In genomic region chr2:157840568-157841156, GRCh38 we compare ENCODE assay signal across 9 cellular contexts. TPM values are rescaled to one million over a fixed set of nuclear protein-coding genes. Genes with fewer than 3 reads are reported as not detected.
DNase-seq lines count a peak whose midpoint lies in the region; ATAC-seq, FAIRE-seq and TF ChIP-seq lines count a peak whose summit lies in the region.
"Had no signal": no experiment of that assay in that cellular context is flagged by ENCODE, and none has a peak within 500 bp of the region (broad histone marks: within the 10 kb centered on the region; RNA-seq: fewer than 3 reads in every experiment).

No MANE protein-coding gene starts in this region.

- 9 to 35% (median 31%) methylated on average over 10 of the region's 10 CpGs for WGBS in small intestine, 3 donors

- TF ChIP-seq CTCF in brain (conservative IDR thresholded peaks at IDR 0.05), result no peak
- no peak for TF ChIP-seq CTCF in kidney (IDR thresholded peaks at IDR 0.05; ENCODE audit: borderline replicate concordance, extremely low read depth, insufficient read depth)

- peak overlapping the region in 4 of 5 experiments; percentile 30 to 96 (median 90) for H3K27ac Mint-ChIP-seq in brain
- H3K27ac Mint-ChIP-seq in activated T-cell treated with anti-CD3 and anti-CD28 coated beads, Interleukin-2, amount 50 U/mL, for 72 hours, result no peak overlapping the region

- peaks cover 96% of the 10 kb centered on the region for H3K4me1 Mint-ChIP-seq in brain
- H3K4me1 Mint-ChIP-seq in activated T-cell treated with anti-CD3 and anti-CD28 coated beads, Interleukin-2, amount 50 U/mL, for 72 hours (ENCODE audit: low read depth), result peaks cover 57% of the 10 kb centered on the region

- no peaks in the 10 kb centered on the region for H3K36me3 ChIP-seq in kidney (ENCODE audit: control insufficient read depth in 1 of 2, insufficient read depth in 2 of 2, low read length in 2 of 2)
- no peaks in the 10 kb centered on the region for H3K36me3 ChIP-seq in small intestine (ENCODE audit: control insufficient read depth in 2 of 2, insufficient read depth in 2 of 2, low read length in 2 of 2)

- H3K9ac ChIP-seq in kidney (ENCODE audit: low read length in 2 of 2), result peak overlapping the region in 1 of 2 donors; percentile 30

- H3K4me1 ChIP-seq in kidney (ENCODE audit: control insufficient read depth in 1 of 2, insufficient read depth in 1 of 2, low read depth in 1 of 2, low read length in 2 of 2), result peaks cover 39 to 70% of the 10 kb centered on the region in 2 donors
- peaks cover 9 to 28% of the 10 kb centered on the region in 2 donors for H3K4me1 ChIP-seq in small intestine (ENCODE audit: control insufficient read depth in 2 of 2, insufficient read depth in 1 of 2, low read depth in 1 of 2, low read length in 1 of 2)

- intact Hi-C loops in kidney (cut with DNase I), result no loop called here

- H3K27ac ChIP-seq in kidney (ENCODE audit: low read depth in 2 of 2, low read length in 2 of 2) (peak overlapping the region; percentile 76 to 81), small intestine (ENCODE audit: low read depth in 1 of 2, low read length in 1 of 2) (peak overlapping the region; percentile 45 to 50)

- no peak for ATAC-seq in activated T-cell treated with anti-CD3 and anti-CD28 coated beads, Interleukin-2, amount 50 U/mL, for 72 hours (replicated peaks in 1 of 2)

- peaks cover 10% of the 10 kb centered on the region for H3K36me3 Mint-ChIP-seq in brain
- H3K36me3 Mint-ChIP-seq in activated T-cell treated with anti-CD3 and anti-CD28 coated beads, Interleukin-2, amount 50 U/mL, for 72 hours (ENCODE audit: insufficient read depth in 2 of 2), result peaks cover 3 to 11% of the 10 kb centered on the region in 2 donors

- peak overlapping the region in 1 of 2 donors; percentile 4 for H3K4me3 ChIP-seq in kidney (ENCODE audit: low read length in 2 of 2)
- H3K4me3 ChIP-seq in small intestine (ENCODE audit: low read depth in 1 of 2, low read length in 2 of 2), result no peak overlapping the region

- H3K27me3 ChIP-seq in small intestine (ENCODE audit: control insufficient read depth in 2 of 2, insufficient read depth in 2 of 2, low read length in 2 of 2), result no peaks in the 10 kb centered on the region

- peak overlapping the region in 2 of 5 experiments; percentile 23 to 54 for H3K4me3 Mint-ChIP-seq in brain
- H3K4me3 Mint-ChIP-seq in activated T-cell treated with anti-CD3 and anti-CD28 coated beads, Interleukin-2, amount 50 U/mL, for 72 hours, result no peak overlapping the region

- no peaks in the 10 kb centered on the region for H3K9me3 Mint-ChIP-seq in brain
- no peaks in the 10 kb centered on the region for H3K9me3 Mint-ChIP-seq in activated T-cell treated with anti-CD3 and anti-CD28 coated beads, Interleukin-2, amount 50 U/mL, for 72 hours

- H3K9me3 ChIP-seq in kidney (ENCODE audit: control insufficient read depth in 1 of 2, low read length in 2 of 2) (no peaks in the 10 kb centered on the region), small intestine (ENCODE audit: control insufficient read depth, low read depth) (no peaks in the 10 kb centered on the region)

- DNase-seq in NCI-H146 treated with DMSO at 0.1 percent for 48 hours (lab: John Stamatoyannopoulos, UW; ENCODE audit: unreplicated experiment), result peak; percentile 61
- peak; percentile 84 for DNase-seq in kidney
- DNase-seq in small intestine, result peak; percentile 76
- no peak for DNase-seq in activated T-cell treated with anti-CD3 and anti-CD28 coated beads, Interleukin-2, amount 50 U/mL, for 72 hours
- DNase-seq in stimulated activated naive CD4-positive, alpha-beta T cell (lab: John Stamatoyannopoulos, UW), result no peak
- no peak for DNase-seq in stimulated activated CD4-positive, alpha-beta T cell treated with anti-CD3 and anti-CD28 coated beads, Interleukin-15, amount 100 ng/mL, for 24 hours
- no peak for DNase-seq in hepatic stellate cell (ENCODE audit: low spot score)

- FAIRE-seq in kidney (lab: Jason Lieb, UNC), result no peak
- FAIRE-seq in small intestine (lab: Jason Lieb, UNC), result no peak
- FAIRE-seq: colon had no signal

- peaks cover 4% of the 10 kb centered on the region for H3K27me3 Mint-ChIP-seq in brain
- no peaks in the 10 kb centered on the region for H3K27me3 Mint-ChIP-seq in activated T-cell treated with anti-CD3 and anti-CD28 coated beads, Interleukin-2, amount 50 U/mL, for 72 hours (ENCODE audit: low read depth)

RNA-seq across cellular contexts. Expression of gene ACVR1, which starts 35.5 kb away (rescaled TPM):
- polyA plus RNA-seq in brain (ENCODE audit: insufficient read depth, low read depth, low replicate concordance) (14.2 TPM), kidney (ENCODE audit: insufficient read depth, low read depth, low replicate concordance) (16.3 TPM), small intestine (10 to 100 TPM in 1 of 3 donors, 1 to 10 TPM in 2; 2.2 to 12.4 (median 4.3) TPM)
- total RNA-seq in kidney, result 38.3 TPM
- 10 to 100 TPM; 28.3 to 29.7 TPM for total RNA-seq in activated T-cell treated with anti-CD3 and anti-CD28 coated beads, Interleukin-2, amount 50 U/mL, for 72 hours

Comparison
In these comparisons a context has a peak if more than half of its experiments do, and no peak if none do; other contexts are left out.
1. DNase-seq: peak in NCI-H146 treated with DMSO at 0.1 percent for 48 hours (single experiment), kidney (single experiment) and small intestine (single experiment); none in activated T-cell treated with anti-CD3 and anti-CD28 coated beads, Interleukin-2, amount 50 U/mL, for 72 hours (0 of 2), stimulated activated naive CD4-positive, alpha-beta T cell (0 of 6), stimulated activated CD4-positive, alpha-beta T cell treated with anti-CD3 and anti-CD28 coated beads, Interleukin-15, amount 100 ng/mL, for 24 hours (single experiment) and hepatic stellate cell (single experiment).